In genomic region chr4:121096629-121097028, GRCh38 we compare ENCODE assay signal across 9 cellular contexts. TPM values are rescaled to one million over a fixed set of nuclear protein-coding genes. Genes with fewer than 3 reads are reported as not detected.
A peak's percentile ranks its signal among the peaks of the same experiment; 100 is the strongest.
DNase-seq lines count a peak whose midpoint lies in the region; ATAC-seq lines count a peak whose summit lies in the region.
"Had no signal": no experiment of that assay in that cellular context is flagged by ENCODE, and none has a peak within 500 bp of the region (broad histone marks: within the 10 kb centered on the region; RNA-seq: fewer than 3 reads in every experiment).

No MANE protein-coding gene starts in this region.

- CTCF ChIA-PET in CD4-positive, alpha-beta memory T cell (lab: Charles Lee; ENCODE audit: partially characterized antibody): interaction anchor here (1.1 kb wide), 2 partner anchors 26 to 376 kb away, joined by 3 read pairs; no protein-coding TSS in a partner anchor

- H3K27me3 Mint-ChIP-seq in CD4-positive, alpha-beta memory T cell: no peaks in the 10 kb centered on the region

- H3K27me3 ChIP-seq in CD4-positive, alpha-beta memory T cell (ENCODE audit: insufficient read depth, low read length): no peaks in the 10 kb centered on the region
- H3K27me3 ChIP-seq in Karpas-422 (ENCODE audit: low read length): no peaks in the 10 kb centered on the region

- no peak overlapping the region for H2AFZ ChIP-seq in Karpas-422 (ENCODE audit: low read length)

- no peaks in the 10 kb centered on the region for H3K9me3 Mint-ChIP-seq in CD4-positive, alpha-beta memory T cell

- H3K4me1 Mint-ChIP-seq in CD4-positive, alpha-beta memory T cell: peaks cover 0 to 4% (median 0%) of the 10 kb centered on the region in 4 donors

- no peaks in the 10 kb centered on the region for H3K9me3 ChIP-seq in CD4-positive, alpha-beta memory T cell (ENCODE audit: control insufficient read depth in 1 of 2, low read length in 2 of 2)
- H3K9me3 ChIP-seq in Karpas-422 (ENCODE audit: low read length): no peaks in the 10 kb centered on the region

- H4K20me1 ChIP-seq in Karpas-422 (ENCODE audit: insufficient read depth, low read depth, low read length): no peaks in the 10 kb centered on the region

- DNase-seq in CD4-positive, alpha-beta memory T cell: peak in 4 of 5 donors; percentile 10 to 27 (median 22)
- DNase-seq in Karpas-422: peak; percentile 73
- peak; percentile 52 for DNase-seq in amniotic epithelial cell (ENCODE audit: low read depth)
- DNase-seq in left kidney (ENCODE audit: low read depth, low spot score): peak; percentile 53
- DNase-seq in mesenteric fat pad (ENCODE audit: low spot score): no peak
- no peak for DNase-seq in cerebellar nuclear complex (lab: John Stamatoyannopoulos, UW)

- no peaks in the 10 kb centered on the region for H3K4me1 ChIP-seq in CD4-positive, alpha-beta memory T cell (ENCODE audit: insufficient read depth, low read length)
- no peaks in the 10 kb centered on the region for H3K4me1 ChIP-seq in Karpas-422 (ENCODE audit: low read length)

- POLR2A ChIA-PET in CD4-positive, alpha-beta memory T cell (lab: Charles Lee; ENCODE audit: partially characterized antibody): no interaction called here

- H3K27ac ChIP-seq in CD4-positive, alpha-beta memory T cell (ENCODE audit: low read depth, low read length): no peak overlapping the region
- H3K27ac ChIP-seq in Karpas-422 (ENCODE audit: low read length): no peak overlapping the region
- H3K27ac ChIP-seq: epithelial cell of prostate had no signal

- H3K4me3 ChIP-seq in CD4-positive, alpha-beta memory T cell (ENCODE audit: low read length in 2 of 2): no peak overlapping the region
- H3K4me3 ChIP-seq in Karpas-422 (ENCODE audit: low read length): no peak overlapping the region

- H3K27ac Mint-ChIP-seq in CD4-positive, alpha-beta memory T cell: no peak overlapping the region

- intact Hi-C loops in CD4-positive, alpha-beta memory T cell (cut with micrococcal nuclease): loop anchor here (1.0 kb wide), 2 partner anchors 940 to 1025 kb away; no protein-coding TSS in a partner anchor

- no peaks in the 10 kb centered on the region for H3K9me2 ChIP-seq in Karpas-422 (replicated peaks; ENCODE audit: insufficient read depth, low read length)

- no peak overlapping the region for H3K4me3 Mint-ChIP-seq in CD4-positive, alpha-beta memory T cell

- H3K36me3 Mint-ChIP-seq in CD4-positive, alpha-beta memory T cell: no peaks in the 10 kb centered on the region

- ATAC-seq in HG03460 (IDR thresholded peaks at IDR 0.05; ENCODE audit: unreplicated experiment) (no peak), GM21360 (IDR thresholded peaks at IDR 0.05; ENCODE audit: unreplicated experiment) (no peak)

- no peaks in the 10 kb centered on the region for H3K79me2 ChIP-seq in Karpas-422 (ENCODE audit: low read length)

- no peaks in the 10 kb centered on the region for H3K36me3 ChIP-seq in CD4-positive, alpha-beta memory T cell (ENCODE audit: insufficient read depth, low read length)
- no peaks in the 10 kb centered on the region for H3K36me3 ChIP-seq in Karpas-422 (ENCODE audit: insufficient read depth, low read length)

- no peak overlapping the region for H3K9ac ChIP-seq in Karpas-422 (ENCODE audit: low read length)

- H3K4me2 ChIP-seq in Karpas-422 (ENCODE audit: low read depth, low read length, poor library complexity, severe bottlenecking): no peak overlapping the region

RNA-seq across cellular contexts. Expression of gene NDNF, which starts 24.3 kb away (rescaled TPM):
- total RNA-seq in CD4-positive, alpha-beta memory T cell: not detected
- not detected for polyA plus RNA-seq in CD4-positive, alpha-beta memory T cell
- total RNA-seq in Karpas-422 (2014; rRNA removed; shearing (Covaris generic); ENCODE audit: low replicate concordance): not detected in 2 replicates
- 2.5 TPM for total RNA-seq in mesenteric fat pad

Comparison
In these comparisons a context has a peak if more than half of its experiments do, and no peak if none do; other contexts are left out.
1. DNase-seq: peak in CD4-positive, alpha-beta memory T cell (4 of 5), Karpas-422 (single experiment), amniotic epithelial cell (single experiment) and left kidney (single experiment); none in mesenteric fat pad (single experiment) and cerebellar nuclear complex (0 of 2).